Comparison of ENCODE assay signal across 11 cellular contexts in the genomic region with DNA sequence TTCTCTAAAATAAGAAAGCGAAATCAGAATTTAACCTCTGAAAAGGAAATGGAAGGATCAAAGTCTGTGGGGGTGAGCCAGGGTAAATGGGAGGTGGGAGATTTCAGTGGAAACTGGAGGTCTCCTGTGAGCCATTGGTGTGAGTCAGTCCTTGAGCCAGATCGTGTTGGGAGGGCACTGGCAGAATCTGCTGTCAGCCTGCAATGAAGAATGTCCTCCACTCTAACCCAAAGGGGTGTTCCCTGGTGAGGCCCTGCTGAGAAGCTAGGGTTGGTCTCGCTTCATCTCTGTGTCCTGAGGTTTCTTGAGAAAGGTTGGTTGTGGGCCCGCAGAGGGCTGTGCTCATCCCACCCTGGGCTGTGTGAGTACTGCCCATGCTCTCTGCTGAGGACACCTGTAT. TPM values are rescaled to one million over a fixed set of nuclear protein-coding genes. Genes with fewer than 3 reads are reported as not detected.
A peak's percentile ranks its signal among the peaks of the same experiment; 100 is the strongest.
DNase-seq lines count a peak whose midpoint lies in the region; ATAC-seq and TF ChIP-seq lines count a peak whose summit lies in the region.
"Had no signal": no experiment of that assay in that cellular context is flagged by ENCODE, and none has a peak within 500 bp of the region (broad histone marks: within the 10 kb centered on the region; RNA-seq: fewer than 3 reads in every experiment).

No MANE protein-coding gene starts in this region.

- no peaks in the 10 kb centered on the region for H3F3A ChIP-seq in smooth muscle cell (ENCODE audit: low read depth)

- no peaks in the 10 kb centered on the region for H3K27me3 ChIP-seq in smooth muscle cell (ENCODE audit: low read depth)

- ATAC-seq in GM19351 (IDR thresholded peaks at IDR 0.05; ENCODE audit: unreplicated experiment) = no peak
- ATAC-seq: HCT116 had no signal

- H3K4me3 ChIP-seq in WI38 (ENCODE audit: low read depth, low read length) = peak overlapping the region; percentile 97
- H3K4me3 ChIP-seq in foreskin fibroblast (ENCODE audit: low read depth in 1 of 2, low read length in 2 of 2) = peak overlapping the region; percentile 77 to 91
- H3K4me3 ChIP-seq in smooth muscle cell = peak overlapping the region; percentile 5

- H3K27ac ChIP-seq in smooth muscle cell (ENCODE audit: low read depth) = peak overlapping the region; percentile 68

- H3K9me3 ChIP-seq in smooth muscle cell (replicated peaks; ENCODE audit: low read depth) = no peaks in the 10 kb centered on the region

- H3K79me2 ChIP-seq in smooth muscle cell (ENCODE audit: low read depth) = peaks cover 8% of the 10 kb centered on the region

- H4K20me1 ChIP-seq in smooth muscle cell (ENCODE audit: low read depth) = peaks cover 51% of the 10 kb centered on the region

- H3K4me2 ChIP-seq in smooth muscle cell = peak overlapping the region; percentile 99

- peaks cover 7% of the 10 kb centered on the region for H3K4me1 ChIP-seq in smooth muscle cell (ENCODE audit: low read depth)

- H2AFZ ChIP-seq in smooth muscle cell (ENCODE audit: low read depth) = no peak overlapping the region

- TF ChIP-seq CTCF in WI38 (IDR thresholded peaks at IDR 0.05; ENCODE audit: low read depth, low read length) = no peak
- no peak for TF ChIP-seq CTCF in foreskin fibroblast (IDR thresholded peaks at IDR 0.05; ENCODE audit: low read depth, low read length)
- no peak for TF ChIP-seq CTCF in smooth muscle cell (IDR thresholded peaks at IDR 0.05; ENCODE audit: borderline replicate concordance, insufficient read depth, poor library complexity, severe bottlenecking)

- peak; percentile 55 for DNase-seq in DMS53 (lab: John Stamatoyannopoulos, UW)
- DNase-seq in DMS53 treated with DMSO at 0.1 percent for 48 hours (lab: John Stamatoyannopoulos, UW; ENCODE audit: unreplicated experiment) = no peak
- DNase-seq in foreskin fibroblast = peak; percentile 40 to 73
- DNase-seq in smooth muscle cell (lab: John Stamatoyannopoulos, UW; ENCODE audit: unreplicated experiment) = no peak
- no peak for DNase-seq in DMS79 treated with DMSO at 0.1 percent for 48 hours (lab: John Stamatoyannopoulos, UW)
- no peak for DNase-seq in inferior parietal cortex (ENCODE audit: extremely low spot score)
- DNase-seq: 8988T, NCI-H524 treated with DMSO at 0.1 percent for 48 hours had no signal

- no peaks in the 10 kb centered on the region for H3K36me3 ChIP-seq in smooth muscle cell (ENCODE audit: low read depth)

- whole genome bisulfite sequencing in smooth muscle cell (ENCODE audit: low lambda C conversion rate) = 66% methylated on average over 4 of the region's 4 CpGs

- H3K9ac ChIP-seq in smooth muscle cell (ENCODE audit: low read depth) = no peak overlapping the region

RNA-seq across cellular contexts. Expression of gene QSOX1, which starts 2.4 kb away (rescaled TPM):
- total RNA-seq in smooth muscle cell = 71.5 and 74.2 TPM in 2 replicates
- 75.8 and 91.2 TPM in 2 replicates for polyA plus RNA-seq in smooth muscle cell

Comparison
In these comparisons a context has a peak if more than half of its experiments do, and no peak if none do; other contexts are left out.
1. DNase-seq: peak in DMS53 (single experiment) and foreskin fibroblast (2 of 2); none in DMS53 treated with DMSO at 0.1 percent for 48 hours (single experiment), smooth muscle cell (single experiment), DMS79 treated with DMSO at 0.1 percent for 48 hours (single experiment) and inferior parietal cortex (single experiment).
2. H3K4me3 ChIP-seq: peak in every context shown above with its lines; median percentile 97 in WI38; 84 in foreskin fibroblast; 5 in smooth muscle cell.